1 cellular context compared by ENCODE assay signal in the genomic region with DNA sequence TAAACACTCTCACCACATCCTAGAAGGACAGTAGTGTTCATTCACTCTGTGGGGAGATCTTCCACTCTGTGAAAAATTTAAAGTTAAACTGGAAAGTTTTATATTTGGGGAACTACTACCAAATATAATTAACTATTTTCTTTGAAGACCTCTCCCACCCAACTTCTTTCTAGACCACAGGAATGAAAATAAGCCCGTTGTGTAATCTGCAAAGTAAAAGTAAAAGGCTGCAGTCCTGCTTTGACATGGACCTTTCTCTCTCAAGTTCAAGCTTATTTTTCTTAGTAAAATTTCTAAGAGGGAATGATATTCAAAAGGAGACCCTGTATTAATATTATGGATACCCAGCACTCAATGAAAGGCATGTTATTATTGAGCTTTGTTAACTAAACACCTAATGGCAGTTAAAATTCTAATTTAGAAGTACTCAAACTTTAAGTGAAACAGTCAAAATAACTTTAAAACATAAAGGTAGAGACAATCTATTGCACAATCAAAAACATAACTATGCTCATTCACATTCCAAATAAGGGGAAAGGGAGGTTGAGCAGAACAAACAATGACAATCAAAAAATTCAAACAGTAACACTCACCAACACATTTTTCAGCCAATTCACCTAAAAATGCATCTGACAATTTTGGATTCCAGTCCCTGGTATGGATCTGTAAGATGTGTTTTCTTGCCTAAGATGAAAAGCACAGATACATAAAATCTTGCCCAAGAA.
TF ChIP-seq lines count a peak whose summit lies in the region.

No MANE protein-coding gene starts in this region.

TF ChIP-seq in H1, 55 proteins besides CTCF, POLR2A, EP300 and RAD21:
- TF ChIP-seq SP2 (IDR thresholded peaks at IDR 0.05; ENCODE audit: low read length) (no peak), CEBPB (IDR thresholded peaks at IDR 0.05; ENCODE audit: low read depth, low read length) (peak; percentile 20; the same call in 1 of the 2 replicates)
